In the genomic region with DNA sequence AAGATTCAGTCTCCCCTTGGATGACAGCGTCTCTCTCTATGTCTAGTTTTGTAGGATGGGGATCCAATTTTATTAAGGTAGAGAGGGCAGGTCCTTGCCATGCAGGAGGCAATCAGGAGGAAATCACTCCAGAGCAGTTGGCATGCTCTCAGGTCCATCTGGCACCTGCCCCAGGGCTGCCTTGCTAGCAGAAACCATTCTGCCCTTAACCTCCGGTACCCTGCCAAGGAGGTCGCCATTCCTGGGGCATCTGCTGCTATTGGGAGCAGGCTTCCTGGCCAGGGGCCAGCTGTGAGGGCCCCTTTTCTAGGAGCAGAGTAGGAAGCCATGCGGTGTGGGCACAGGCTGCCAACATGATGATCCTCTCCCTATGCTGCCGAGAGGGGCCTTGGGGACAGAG, we compare ENCODE assay signal across 21 cellular contexts. TPM values are rescaled to one million over a fixed set of nuclear protein-coding genes. Genes with fewer than 3 reads are reported as not detected.
DNase-seq lines count a peak whose midpoint lies in the region; ATAC-seq, FAIRE-seq and TF ChIP-seq lines count a peak whose summit lies in the region.
"Had no signal": no experiment of that assay in that cellular context is flagged by ENCODE, and none has a peak within 500 bp of the region (broad histone marks: within the 10 kb centered on the region; RNA-seq: fewer than 3 reads in every experiment).

No MANE protein-coding gene starts in this region.

- TF ChIP-seq POLR2A in GM12892 (IDR thresholded peaks at IDR 0.05; ENCODE audit: low read depth, low read length) = no peak

- no peak for FAIRE-seq in GM12892 (lab: Jason Lieb, UNC)
- FAIRE-seq: GM12878, kidney had no signal

- H3K9me3 ChIP-seq in BLaER1 treated with 17β-estradiol and CSF1 and Interleukin-3, amounts not matched to agents 10 nM and 100 nM (replicated peaks in 1 of 11) = no peaks in the 10 kb centered on the region
- H3K9me3 ChIP-seq: testis had no signal

- H3K4me1 ChIP-seq in BLaER1 treated with 17β-estradiol and CSF1 and Interleukin-3, amounts not matched to agents 10 nM and 100 nM = peaks cover 21 to 77% (median 72%) of the 10 kb centered on the region in 10 experiments
- H3K4me1 ChIP-seq: testis had no signal

- peak overlapping the region in 4 of 11 experiments; percentile 22 to 48 (median 26); a peak in 3 of 22 replicates for H3K9ac ChIP-seq in BLaER1 treated with 17β-estradiol and CSF1 and Interleukin-3, amounts not matched to agents 10 nM and 100 nM

- no peaks in the 10 kb centered on the region for H4K20me1 ChIP-seq in BLaER1 treated with 17β-estradiol and CSF1 and Interleukin-3, amounts not matched to agents 10 nM and 100 nM

- H3K36me3 ChIP-seq in BLaER1 treated with 17β-estradiol and CSF1 and Interleukin-3, amounts not matched to agents 10 nM and 100 nM = no peaks in the 10 kb centered on the region
- H3K36me3 ChIP-seq: cardiac muscle cell had no signal

- H3K27me3 ChIP-seq in BLaER1 treated with 17β-estradiol and CSF1 and Interleukin-3, amounts not matched to agents 10 nM and 100 nM = no peaks in the 10 kb centered on the region
- H3K27me3 ChIP-seq: cardiac muscle cell, testis had no signal

- peak overlapping the region in 3 of 11 experiments; percentile 3 to 47 (median 45); a peak in 4 of 22 replicates for H3K27ac ChIP-seq in BLaER1 treated with 17β-estradiol and CSF1 and Interleukin-3, amounts not matched to agents 10 nM and 100 nM
- H3K27ac ChIP-seq: cardiac muscle cell, testis had no signal

- no peak overlapping the region for H3K4me3 ChIP-seq in BLaER1 treated with 17β-estradiol and CSF1 and Interleukin-3, amounts not matched to agents 10 nM and 100 nM
- H3K4me3 ChIP-seq: cardiac muscle cell, GM12878, testis had no signal

- DNase-seq in DMS79 treated with DMSO at 0.1 percent for 48 hours (lab: John Stamatoyannopoulos, UW) (peak; percentile 83), NCI-H2081 (lab: John Stamatoyannopoulos, UW) (peak; percentile 77 to 89), NCI-H524 treated with DMSO at 0.1 percent for 48 hours (lab: John Stamatoyannopoulos, UW) (peak; percentile 96), SHP77 treated with DMSO at 0.1 percent for 48 hours (lab: John Stamatoyannopoulos, UW) (no peak), NCI-H510A treated with DMSO at 0.1 percent for 48 hours (lab: John Stamatoyannopoulos, UW) (no peak), GM12892 (ENCODE audit: insufficient read length) (no peak)
- DNase-seq: activated CD4-positive, CD25-positive, alpha-beta regulatory T cell treated with anti-CD3 and anti-CD28 coated beads, Interleukin-2, amount 50 U/mL, for 72 hours; activated CD8-positive, alpha-beta memory T cell treated with anti-CD3 and anti-CD28 coated beads for 24 hours; activated naive CD4-positive, alpha-beta T cell treated with anti-CD3 and anti-CD28 coated beads, Interleukin-2, amount 10 ng/mL, durations not matched to agents 7 days and 5 days; activated T-cell treated with anti-CD3 and anti-CD28 coated beads, Interleukin-2, amount 50 U/mL, for 4 hours; dermis blood vessel endothelial cell; DMS53; KBM-7; kidney; NCI-H748 treated with DMSO at 0.1 percent for 48 hours; Right ventricle myocardium superior; testis had no signal

- ATAC-seq in GM21360 (IDR thresholded peaks at IDR 0.05; ENCODE audit: unreplicated experiment) = no peak
- ATAC-seq: activated T-cell treated with anti-CD3 and anti-CD28 coated beads, Interleukin-2, amount 50 U/mL, for 4 hours had no signal

- H3K4me2 ChIP-seq in BLaER1 treated with 17β-estradiol and CSF1 and Interleukin-3, amounts not matched to agents 10 nM and 100 nM = peak overlapping the region; percentile 37 to 92 (median 81); a peak in 21 of 22 replicates

RNA-seq across cellular contexts. Expression of a gene that starts 47.7 kb away (rescaled TPM):
- polyA plus RNA-seq in GM12892 (2012; ENCODE audit: missing spikeins) = not detected
- polyA plus RNA-seq: GM12878 had no signal

Comparison
In these comparisons a context has a peak if more than half of its experiments do, and no peak if none do; other contexts are left out.
1. DNase-seq: peak in DMS79 treated with DMSO at 0.1 percent for 48 hours (single experiment), NCI-H2081 (2 of 2) and NCI-H524 treated with DMSO at 0.1 percent for 48 hours (single experiment); none in SHP77 treated with DMSO at 0.1 percent for 48 hours (single experiment), NCI-H510A treated with DMSO at 0.1 percent for 48 hours (single experiment) and GM12892 (single experiment).